In genomic region chrX:51874123-51874522, GRCh38 we compare ENCODE assay signal across 19 cellular contexts.
"Had no signal": no experiment of that assay in that cellular context is flagged by ENCODE, and none has a peak within 500 bp of the region (broad histone marks: within the 10 kb centered on the region; RNA-seq: fewer than 3 reads in every experiment).

No MANE protein-coding gene starts in this region.

- DNase-seq: dorsolateral prefrontal cortex; effector CD4-positive, alpha-beta T cell; head of caudate nucleus; left ventricle myocardium superior; lower lobe of right lung; right lobe of liver; small intestine; stimulated activated CD4-positive, alpha-beta T cell treated with anti-CD3 and anti-CD28 coated beads, Interleukin-15, amount 100 ng/mL, for 24 hours; stimulated activated CD4-positive, alpha-beta T cell treated with anti-CD3 and anti-CD28 coated beads, Interleukin-2, amount 100 ng/mL, for 48 hours; stimulated activated naive CD4-positive, alpha-beta T cell; stimulated activated naive CD8-positive, alpha-beta T cell treated with anti-CD3 and anti-CD28 coated beads, Interleukin-15, amount 100 ng/mL, for 72 hours; transverse colon; upper lobe of right lung; uterus had no signal

- H3K27ac Mint-ChIP-seq: natural killer cell treated with Interleukin-12 subunit alpha and Interleukin-12 subunit beta and Interleukin-15 and Interleukin-18, amount 100 ng/mL, for 72 hours; progenitor cell of endocrine pancreas; stimulated activated naive CD8-positive, alpha-beta T cell treated with anti-CD3 and anti-CD28 coated beads, Interleukin-15, amount 100 ng/mL, for 72 hours had no signal

- H3K27me3 Mint-ChIP-seq: progenitor cell of endocrine pancreas; stimulated activated naive CD8-positive, alpha-beta T cell treated with anti-CD3 and anti-CD28 coated beads, Interleukin-15, amount 100 ng/mL, for 72 hours had no signal

- ATAC-seq: left ventricle myocardium superior; lower lobe of right lung; natural killer cell treated with Interleukin-12 subunit alpha and Interleukin-12 subunit beta and Interleukin-15 and Interleukin-18, amount 100 ng/mL, for 72 hours; right lobe of liver; stimulated activated naive CD8-positive, alpha-beta T cell treated with anti-CD3 and anti-CD28 coated beads, Interleukin-15, amount 100 ng/mL, for 72 hours; upper lobe of right lung had no signal

- H3K4me1 Mint-ChIP-seq: neural crest cell had no signal

- FAIRE-seq: frontal cortex, keratinocyte, small intestine had no signal

- H3K4me3 Mint-ChIP-seq: natural killer cell treated with Interleukin-12 subunit alpha and Interleukin-12 subunit beta and Interleukin-15 and Interleukin-18, amount 100 ng/mL, for 72 hours; neural crest cell; stimulated activated naive CD8-positive, alpha-beta T cell treated with anti-CD3 and anti-CD28 coated beads, Interleukin-15, amount 100 ng/mL, for 72 hours had no signal

- H3K9me3 Mint-ChIP-seq: natural killer cell treated with Interleukin-12 subunit alpha and Interleukin-12 subunit beta and Interleukin-15 and Interleukin-18, amount 100 ng/mL, for 72 hours; stimulated activated naive CD8-positive, alpha-beta T cell treated with anti-CD3 and anti-CD28 coated beads, Interleukin-15, amount 100 ng/mL, for 72 hours had no signal

- H3K36me3 Mint-ChIP-seq: natural killer cell treated with Interleukin-12 subunit alpha and Interleukin-12 subunit beta and Interleukin-15 and Interleukin-18, amount 100 ng/mL, for 72 hours had no signal
